ENCODE assay signal across 8 cellular contexts in the genomic region with DNA sequence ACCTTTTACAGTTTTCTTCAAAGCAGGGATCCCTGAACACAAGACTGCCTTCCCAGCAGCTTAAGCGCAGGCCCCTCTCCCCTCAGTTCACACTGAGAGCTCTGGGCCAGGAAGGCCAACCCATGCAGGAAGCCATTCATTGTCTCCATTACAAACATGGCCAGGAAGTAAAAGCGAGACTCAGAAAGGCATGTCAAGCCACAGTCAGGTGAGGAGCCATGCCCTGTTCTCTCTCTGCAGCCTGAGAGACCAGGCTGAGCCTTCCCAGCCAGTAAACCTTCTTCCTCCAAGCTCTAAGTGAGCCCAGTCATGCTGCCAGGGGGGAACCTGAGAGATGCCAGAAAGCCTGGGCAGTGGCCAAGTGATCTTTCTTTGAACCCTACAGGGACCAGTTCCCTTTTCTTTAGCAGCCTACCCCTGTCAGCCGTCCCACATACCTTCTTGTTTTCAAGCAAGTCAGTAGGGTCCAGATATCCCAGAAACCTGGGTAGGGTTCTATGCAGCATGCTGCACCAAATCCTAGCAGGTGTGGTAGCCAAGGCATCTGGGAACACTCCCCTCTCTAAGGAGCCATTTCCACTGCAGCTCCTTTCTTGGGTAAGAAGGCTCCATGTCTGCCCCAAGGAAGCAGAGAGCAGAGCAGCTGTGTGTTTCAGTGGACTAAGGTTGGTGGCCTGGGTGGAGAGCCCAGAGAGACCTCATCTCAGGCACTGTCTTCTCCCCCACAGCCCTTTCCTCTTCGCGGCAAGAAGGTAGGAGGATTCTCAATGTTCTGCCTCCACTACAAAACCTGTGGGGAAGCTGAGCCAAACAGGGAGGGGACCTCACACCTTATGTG. TPM values are rescaled to one million over a fixed set of nuclear protein-coding genes. Genes with fewer than 3 reads are reported as not detected.
DNase-seq lines count a peak whose midpoint lies in the region; ATAC-seq and TF ChIP-seq lines count a peak whose summit lies in the region.

No MANE protein-coding gene starts in this region.

- H3K9ac ChIP-seq in mesendoderm (ENCODE audit: low read length) = no peak overlapping the region

- no peak overlapping the region for H3K23ac ChIP-seq in mesendoderm (ENCODE audit: low read length)

- H3K79me1 ChIP-seq in mesendoderm (ENCODE audit: low read length) = no peaks in the 10 kb centered on the region

- H4K5ac ChIP-seq in mesendoderm (ENCODE audit: low read length) = no peak overlapping the region

- ATAC-seq in HG02571 (IDR thresholded peaks at IDR 0.05; ENCODE audit: unreplicated experiment) = peak; percentile 32
- peak; percentile 75 for ATAC-seq in stimulated activated memory B cell treated with anti-CD40 and anti-IgM and Interleukin-4, amounts not matched to agents 10 μg/mL and 1 μg/mL and 100 μg/mL, for 72 hours

- H3K4me1 ChIP-seq in Peyer's patch (peaks cover 0 to 23% (median 6%) of the 10 kb centered on the region in 4 donors), sigmoid colon (no peaks in the 10 kb centered on the region), mesendoderm (ENCODE audit: control insufficient read depth, low read depth, low read length) (no peaks in the 10 kb centered on the region)

- H3K36me3 Mint-ChIP-seq in dendritic cell treated with granulocyte-macrophage colony-stimulating factor and Interleukin-4, amounts not matched to agents 40 ng/mL and 50 ng/mL, for 4 days (ENCODE audit: low read depth) = peaks cover 33% of the 10 kb centered on the region
- H3K36me3 Mint-ChIP-seq in stimulated activated memory B cell treated with anti-CD40 and anti-IgM and Interleukin-4, amounts not matched to agents 10 μg/mL and 1 μg/mL and 100 μg/mL, for 72 hours = peaks cover 35% of the 10 kb centered on the region

- no peaks in the 10 kb centered on the region for H3K9me3 Mint-ChIP-seq in dendritic cell treated with granulocyte-macrophage colony-stimulating factor and Interleukin-4, amounts not matched to agents 40 ng/mL and 50 ng/mL, for 4 days
- no peaks in the 10 kb centered on the region for H3K9me3 Mint-ChIP-seq in stimulated activated memory B cell treated with anti-CD40 and anti-IgM and Interleukin-4, amounts not matched to agents 10 μg/mL and 1 μg/mL and 100 μg/mL, for 72 hours

- no peak overlapping the region for H2BK15ac ChIP-seq in mesendoderm (replicated peaks; ENCODE audit: low read depth)

- peak overlapping the region; percentile 84 for H3K4me3 Mint-ChIP-seq in dendritic cell treated with granulocyte-macrophage colony-stimulating factor and Interleukin-4, amounts not matched to agents 40 ng/mL and 50 ng/mL, for 4 days
- H3K4me3 Mint-ChIP-seq in stimulated activated memory B cell treated with anti-CD40 and anti-IgM and Interleukin-4, amounts not matched to agents 10 μg/mL and 1 μg/mL and 100 μg/mL, for 72 hours = peak overlapping the region; percentile 95

- H3K27ac Mint-ChIP-seq in dendritic cell treated with granulocyte-macrophage colony-stimulating factor and Interleukin-4, amounts not matched to agents 40 ng/mL and 50 ng/mL, for 4 days = peak overlapping the region; percentile 91
- peak overlapping the region; percentile 85 for H3K27ac Mint-ChIP-seq in stimulated activated memory B cell treated with anti-CD40 and anti-IgM and Interleukin-4, amounts not matched to agents 10 μg/mL and 1 μg/mL and 100 μg/mL, for 72 hours

- TF ChIP-seq POLR2A in Peyer's patch (IDR thresholded peaks at IDR 0.05) (no peak), sigmoid colon (IDR thresholded peaks at IDR 0.05) (no peak)

- no peak overlapping the region for H2AK5ac ChIP-seq in mesendoderm (ENCODE audit: low read length)

- H2BK5ac ChIP-seq in mesendoderm (ENCODE audit: low read length) = no peak overlapping the region

- no peak overlapping the region for H4K8ac ChIP-seq in mesendoderm (ENCODE audit: low read depth, low read length)

- 38 to 78% methylated on average over 5 of the region's 5 CpGs for WGBS in sigmoid colon, 2 donors
- WGBS in mesendoderm (ENCODE audit: extremely low coverage, insufficient coverage, low lambda C conversion rate) = no CpG with 5 or more reads among the region's 5 CpGs

- no peak overlapping the region for H3K18ac ChIP-seq in mesendoderm (ENCODE audit: low read length)

- H3K79me2 ChIP-seq in mesendoderm (ENCODE audit: control insufficient read depth, insufficient read depth, low read length) = no peaks in the 10 kb centered on the region

- H3K36me3 ChIP-seq in Peyer's patch = no peaks in the 10 kb centered on the region
- H3K36me3 ChIP-seq in sigmoid colon = no peaks in the 10 kb centered on the region
- H3K36me3 ChIP-seq in mesendoderm (ENCODE audit: control insufficient read depth, insufficient read depth, low read length) = no peaks in the 10 kb centered on the region

- no peak overlapping the region for H3K56ac ChIP-seq in mesendoderm (ENCODE audit: low read length)

- intact Hi-C loops in dendritic cell treated with granulocyte-macrophage colony-stimulating factor and Interleukin-4, amounts not matched to agents 40 ng/mL and 50 ng/mL, for 4 days (cut with micrococcal nuclease) = no loop called here
- intact Hi-C loops in sigmoid colon (cut with DNase I) = no loop called here

- no peak overlapping the region for H3K4ac ChIP-seq in mesendoderm (ENCODE audit: low read depth, low read length)

- H3K9me3 ChIP-seq in Peyer's patch (no peaks in the 10 kb centered on the region), sigmoid colon (no peaks in the 10 kb centered on the region)

- H3K4me3 ChIP-seq in Peyer's patch (peak overlapping the region; percentile 40 to 46 (median 44)), sigmoid colon (no peak overlapping the region), mesendoderm (ENCODE audit: low read length) (no peak overlapping the region)

- peaks cover 87% of the 10 kb centered on the region for H3K4me1 Mint-ChIP-seq in dendritic cell treated with granulocyte-macrophage colony-stimulating factor and Interleukin-4, amounts not matched to agents 40 ng/mL and 50 ng/mL, for 4 days (ENCODE audit: low read depth)
- H3K4me1 Mint-ChIP-seq in stimulated activated memory B cell treated with anti-CD40 and anti-IgM and Interleukin-4, amounts not matched to agents 10 μg/mL and 1 μg/mL and 100 μg/mL, for 72 hours = peaks cover 74% of the 10 kb centered on the region

- in situ Hi-C loops in GM13977 (cut with MboI; ENCODE audit: low pct_unique_long_range_greater_than_20kb, low sequenced_read_pairs, unreplicated experiment) = no loop called here

- peak; percentile 26 for DNase-seq in GM13977 (ENCODE audit: low spot score)
- DNase-seq in Peyer's patch = peak in 2 of 3 donors; percentile 56 to 66
- no peak for DNase-seq in sigmoid colon
- DNase-seq in mesendoderm = no peak
- no peak for DNase-seq in NCI-H2171 treated with DMSO at 0.1 percent for 48 hours (lab: John Stamatoyannopoulos, UW)

- H3K4me2 ChIP-seq in mesendoderm (ENCODE audit: low read length) = no peak overlapping the region

- no peak for TF ChIP-seq EP300 in sigmoid colon (IDR thresholded peaks at IDR 0.05)

- H3K27me3 ChIP-seq in Peyer's patch (no peaks in the 10 kb centered on the region), sigmoid colon (no peaks in the 10 kb centered on the region), mesendoderm (ENCODE audit: insufficient read depth, low read length, poor library complexity) (no peaks in the 10 kb centered on the region)

- H3K27ac ChIP-seq in Peyer's patch (peak overlapping the region; percentile 63 to 86 (median 79)), sigmoid colon (peak overlapping the region in 1 of 4 donors; percentile 18), mesendoderm (ENCODE audit: low read depth, low read length) (no peak overlapping the region)

- no peak overlapping the region for H2BK120ac ChIP-seq in mesendoderm (ENCODE audit: low read depth, low read length)

- TF ChIP-seq CTCF in GM13977 (IDR thresholded peaks at IDR 0.05; ENCODE audit: extremely low read depth, insufficient read depth, missing control alignments) = no peak
- TF ChIP-seq CTCF in Peyer's patch (IDR thresholded peaks at IDR 0.05) = no peak
- TF ChIP-seq CTCF in sigmoid colon (IDR thresholded peaks at IDR 0.05) = no peak

- H3K27me3 Mint-ChIP-seq in dendritic cell treated with granulocyte-macrophage colony-stimulating factor and Interleukin-4, amounts not matched to agents 40 ng/mL and 50 ng/mL, for 4 days = no peaks in the 10 kb centered on the region
- H3K27me3 Mint-ChIP-seq in stimulated activated memory B cell treated with anti-CD40 and anti-IgM and Interleukin-4, amounts not matched to agents 10 μg/mL and 1 μg/mL and 100 μg/mL, for 72 hours = no peaks in the 10 kb centered on the region

RNA-seq across cellular contexts. Expression of gene TRAF3IP3, which starts 1.0 kb away (rescaled TPM):
- total RNA-seq in Peyer's patch = 100 to 1,000 TPM in 1 of 4 donors, 10 to 100 TPM in 1, 1 to 10 TPM in 2; 7.4 to 102 (median 10.8) TPM
- total RNA-seq in sigmoid colon = 1 to 10 TPM; 1.1 to 2.7 (median 1.4) TPM
- polyA plus RNA-seq in sigmoid colon = 10 to 100 TPM in 1 of 3 donors, 1 to 10 TPM in 2; 1.2 to 43.7 (median 1.8) TPM
- not detected for polyA plus RNA-seq in mesendoderm (2013, experiment 1 of 2)
- polyA plus RNA-seq in mesendoderm (2013, experiment 2 of 2) = not detected

RNA-seq across cellular contexts. Expression of gene C1orf74, which starts 27.5 kb away (rescaled TPM):
- total RNA-seq in Peyer's patch (1 to 10 TPM in 3 of 4 donors, under 1 TPM in 1; 0.83 to 1.9 (median 1.8) TPM), sigmoid colon (1 to 10 TPM in 1 of 4 donors, under 1 TPM in 3; 0.28 to 1.4 (median 0.60) TPM)
- 1 to 10 TPM; 1.2 to 1.8 (median 1.4) TPM for polyA plus RNA-seq in sigmoid colon
- 1.8 TPM for polyA plus RNA-seq in mesendoderm (2013, experiment 1 of 2)
- polyA plus RNA-seq in mesendoderm (2013, experiment 2 of 2) = 1.7 TPM

RNA-seq across cellular contexts. Expression of gene IRF6, which starts 49.1 kb away (rescaled TPM):
- total RNA-seq in Peyer's patch (10 to 100 TPM in 3 of 4 donors, 1 to 10 TPM in 1; 9.9 to 66.4 (median 52.2) TPM), sigmoid colon (1 to 10 TPM in 1 of 4 donors, under 1 TPM in 3; 0.28 to 1.1 (median 0.37) TPM)
- polyA plus RNA-seq in sigmoid colon = 10 to 100 TPM; 29.0 to 58.5 (median 51.1) TPM
- 3.9 TPM for polyA plus RNA-seq in mesendoderm (2013, experiment 1 of 2)
- 4.4 TPM for polyA plus RNA-seq in mesendoderm (2013, experiment 2 of 2)

RNA-seq across cellular contexts. Expression of gene HSD11B1, which starts 52.2 kb away (rescaled TPM):
- total RNA-seq in Peyer's patch (1 to 10 TPM in 3 of 4 donors, not detected in 1; 4.2 to 8.6 (median 5.8) TPM), sigmoid colon (10 to 100 TPM in 1 of 4 donors, 1 to 10 TPM in 3; 2.0 to 10.0 (median 3.7) TPM)
- polyA plus RNA-seq in sigmoid colon = 1 to 10 TPM in 2 of 3 donors, not detected in 1; 2.2 to 2.4 TPM
- polyA plus RNA-seq in mesendoderm (2013, experiment 1 of 2) = not detected
- not detected for polyA plus RNA-seq in mesendoderm (2013, experiment 2 of 2)

Comparison
In these comparisons a context has a peak if more than half of its experiments do, and no peak if none do; other contexts are left out.
1. DNase-seq: peak in GM13977 (single experiment) and Peyer's patch (2 of 3); none in sigmoid colon (single experiment), mesendoderm (single experiment) and NCI-H2171 treated with DMSO at 0.1 percent for 48 hours (single experiment).
2. H3K4me3 ChIP-seq: peak in Peyer's patch (4 of 4); none in sigmoid colon (0 of 4) and mesendoderm (single experiment).
3. RNA of gene IRF6, which starts 49.1 kb away (total RNA-seq): 9.9 to 66.4 TPM in Peyer's patch; 0.28 to 1.1 TPM in sigmoid colon; every median in the first group is over 4 times any median in the second.